Comparison of ENCODE assay signal across 17 cellular contexts in the genomic region with DNA sequence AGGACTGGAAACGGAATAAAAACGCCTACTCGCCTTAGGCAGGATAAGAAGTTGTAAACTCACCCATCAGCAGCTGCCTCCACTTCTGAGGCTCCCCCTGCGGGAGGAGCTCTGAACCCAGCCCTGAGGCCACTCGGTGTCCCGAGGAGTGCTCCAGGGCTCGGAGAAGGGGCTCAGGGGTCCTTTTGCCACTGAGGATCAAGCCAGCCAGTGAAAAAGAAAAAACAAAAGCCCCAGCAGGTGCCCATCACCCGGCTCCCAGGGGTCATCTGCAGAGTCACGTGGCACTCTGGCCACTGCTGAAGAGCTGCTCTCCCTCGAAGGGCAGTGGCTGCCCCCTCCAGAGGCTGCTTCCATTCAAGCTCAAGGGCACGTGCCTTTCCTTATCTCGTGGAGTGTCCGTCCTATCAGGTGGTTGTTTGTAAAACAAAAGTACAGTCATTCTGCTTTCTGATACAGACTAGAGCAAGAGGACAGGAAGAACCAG. TPM values are rescaled to one million over a fixed set of nuclear protein-coding genes. Genes with fewer than 3 reads are reported as not detected.
DNase-seq lines count a peak whose midpoint lies in the region; ATAC-seq, FAIRE-seq and TF ChIP-seq lines count a peak whose summit lies in the region.
"Had no signal": no experiment of that assay in that cellular context is flagged by ENCODE, and none has a peak within 500 bp of the region (broad histone marks: within the 10 kb centered on the region; RNA-seq: fewer than 3 reads in every experiment).

No MANE protein-coding gene starts in this region.

- POLR2A ChIA-PET in A549 (lab: Yijun Ruan, JAX) = no interaction called here

- no peak overlapping the region for H3K4me3 Mint-ChIP-seq in stimulated activated naive CD8-positive, alpha-beta T cell treated with anti-CD3 and anti-CD28 coated beads, Interleukin-15, amount 100 ng/mL, for 72 hours
- H3K4me3 Mint-ChIP-seq in stimulated activated memory B cell treated with anti-CD40 and anti-IgM and Interleukin-4, amounts not matched to agents 10 μg/mL and 1 μg/mL and 100 μg/mL, for 72 hours = no peak overlapping the region
- H3K4me3 Mint-ChIP-seq: activated CD4-positive, alpha-beta memory T cell treated with anti-CD3 and anti-CD28 coated beads, Interleukin-2, amount 10 ng/mL, durations not matched to agents 7 days and 5 days; effector memory CD8-positive, alpha-beta T cell had no signal

- peak in 1 of 2 experiments; percentile 58; a peak in 3 of 6 replicates for ATAC-seq in A549
- no peak for ATAC-seq in stimulated activated naive CD8-positive, alpha-beta T cell treated with anti-CD3 and anti-CD28 coated beads, Interleukin-15, amount 100 ng/mL, for 72 hours
- ATAC-seq in stimulated activated memory B cell treated with anti-CD40 and anti-IgM and Interleukin-4, amounts not matched to agents 10 μg/mL and 1 μg/mL and 100 μg/mL, for 72 hours = no peak
- ATAC-seq: effector memory CD8-positive, alpha-beta T cell had no signal

- TF ChIP-seq POLR2A in A549 (IDR thresholded peaks at IDR 0.05; ENCODE audit: low read length) (no peak), prostate gland (IDR thresholded peaks at IDR 0.05) (no peak)

- no peak overlapping the region for H3K9ac ChIP-seq in iPS-20b (ENCODE audit: low read depth, low read length)

- H3K36me3 ChIP-seq in iPS-20b (ENCODE audit: insufficient read depth, low read depth, low read length) (peaks cover 21% of the 10 kb centered on the region), prostate gland (peaks cover 0 to 7% of the 10 kb centered on the region in 2 donors)

- intact Hi-C loops in prostate gland (cut with DNase I) = no loop called here

- H3K9me3 ChIP-seq in A549 = no peaks in the 10 kb centered on the region
- H3K9me3 ChIP-seq in iPS-20b (ENCODE audit: insufficient read depth, low read depth, low read length) = no peaks in the 10 kb centered on the region
- no peaks in the 10 kb centered on the region for H3K9me3 ChIP-seq in prostate gland

- FAIRE-seq in A549 (lab: Jason Lieb, UNC) = no peak

- CTCF ChIA-PET in A549 (lab: Yijun Ruan, JAX) = interaction anchor here (0.8 to 3.2 kb wide), 4 partner anchors 16 to 71 kb away, joined by 3 to 17 read pairs (median 4); no protein-coding TSS in a partner anchor

- H3K27me3 ChIP-seq in iPS-20b (ENCODE audit: insufficient read depth, low read length) = no peaks in the 10 kb centered on the region
- H3K27me3 ChIP-seq in prostate gland (replicated peaks; ENCODE audit: insufficient read depth) = no peaks in the 10 kb centered on the region

- DNase-seq in A549 (ENCODE audit: low read depth in 1 of 2, low spot score in 1 of 2) (no peak), GM13976 (ENCODE audit: low spot score) (peak; percentile 25), A172 (ENCODE audit: low spot score) (no peak), prostate gland (ENCODE audit: low spot score) (no peak)
- DNase-seq in stimulated activated naive CD8-positive, alpha-beta T cell treated with anti-CD3 and anti-CD28 coated beads, Interleukin-15, amount 100 ng/mL, for 72 hours = no peak
- DNase-seq: activated CD4-positive, alpha-beta memory T cell treated with anti-CD3 and anti-CD28 coated beads, Interleukin-2, amount 10 ng/mL, durations not matched to agents 7 days and 5 days; activated gamma-delta T cell; effector memory CD8-positive, alpha-beta T cell; left cardiac atrium; NCI-H1694 treated with DMSO at 0.1 percent for 48 hours; NCI-H69; SHP77 treated with DMSO at 0.1 percent for 48 hours had no signal

- peaks cover 18% of the 10 kb centered on the region for H3K36me3 Mint-ChIP-seq in stimulated activated memory B cell treated with anti-CD40 and anti-IgM and Interleukin-4, amounts not matched to agents 10 μg/mL and 1 μg/mL and 100 μg/mL, for 72 hours

- H3K27ac ChIP-seq in A549 (no peak overlapping the region), VCaP (peak overlapping the region; percentile 92; the same call in 1 of the 2 replicates), iPS-20b (ENCODE audit: low read length) (no peak overlapping the region), prostate gland (no peak overlapping the region)
- H3K27ac ChIP-seq: HL-60 had no signal

- H3K4me1 ChIP-seq in A549 (no peaks in the 10 kb centered on the region), iPS-20b (ENCODE audit: insufficient read depth, low read length) (peaks cover 12% of the 10 kb centered on the region; the same call in 1 of the 2 replicates), prostate gland (replicated peaks) (peaks cover 8% of the 10 kb centered on the region)

- peak; percentile 21 to 34; a peak in 2 of 5 replicates for TF ChIP-seq RAD21 in A549 (conservative IDR thresholded peaks at IDR 0.05 in 1 of 2, IDR thresholded peaks at IDR 0.05 in 1 of 2)

- H3K27me3 Mint-ChIP-seq in stimulated activated naive CD8-positive, alpha-beta T cell treated with anti-CD3 and anti-CD28 coated beads, Interleukin-15, amount 100 ng/mL, for 72 hours = no peaks in the 10 kb centered on the region
- H3K27me3 Mint-ChIP-seq in stimulated activated memory B cell treated with anti-CD40 and anti-IgM and Interleukin-4, amounts not matched to agents 10 μg/mL and 1 μg/mL and 100 μg/mL, for 72 hours = no peaks in the 10 kb centered on the region
- H3K27me3 Mint-ChIP-seq: activated CD4-positive, alpha-beta memory T cell treated with anti-CD3 and anti-CD28 coated beads, Interleukin-2, amount 10 ng/mL, durations not matched to agents 7 days and 5 days; effector memory CD8-positive, alpha-beta T cell; progenitor cell of endocrine pancreas had no signal

- H3K9me3 Mint-ChIP-seq in stimulated activated naive CD8-positive, alpha-beta T cell treated with anti-CD3 and anti-CD28 coated beads, Interleukin-15, amount 100 ng/mL, for 72 hours = no peaks in the 10 kb centered on the region
- no peaks in the 10 kb centered on the region for H3K9me3 Mint-ChIP-seq in stimulated activated memory B cell treated with anti-CD40 and anti-IgM and Interleukin-4, amounts not matched to agents 10 μg/mL and 1 μg/mL and 100 μg/mL, for 72 hours
- H3K9me3 Mint-ChIP-seq: activated CD4-positive, alpha-beta memory T cell treated with anti-CD3 and anti-CD28 coated beads, Interleukin-2, amount 10 ng/mL, durations not matched to agents 7 days and 5 days; effector memory CD8-positive, alpha-beta T cell had no signal

- peak overlapping the region in 1 of 2 donors; percentile 12 for H3K27ac Mint-ChIP-seq in stimulated activated naive CD8-positive, alpha-beta T cell treated with anti-CD3 and anti-CD28 coated beads, Interleukin-15, amount 100 ng/mL, for 72 hours
- H3K27ac Mint-ChIP-seq in stimulated activated memory B cell treated with anti-CD40 and anti-IgM and Interleukin-4, amounts not matched to agents 10 μg/mL and 1 μg/mL and 100 μg/mL, for 72 hours = no peak overlapping the region
- H3K27ac Mint-ChIP-seq: activated CD4-positive, alpha-beta memory T cell treated with anti-CD3 and anti-CD28 coated beads, Interleukin-2, amount 10 ng/mL, durations not matched to agents 7 days and 5 days; progenitor cell of endocrine pancreas had no signal

- TF ChIP-seq CTCF in A549 (IDR thresholded peaks at IDR 0.05) = peak; percentile 15; the same call in 1 of the 3 replicates
- TF ChIP-seq CTCF in GM13976 (IDR thresholded peaks at IDR 0.05; ENCODE audit: borderline replicate concordance, control extremely low read depth, extremely low read depth, insufficient read depth, missing control alignments) = no peak
- TF ChIP-seq CTCF in VCaP (conservative IDR thresholded peaks at IDR 0.05) = no peak
- no peak for TF ChIP-seq CTCF in prostate gland (IDR thresholded peaks at IDR 0.05)

- 74% methylated on average over 13 of the region's 13 CpGs for WGBS in A549 (ENCODE audit: missing lambda C conversion rate)
- WGBS in prostate gland = 54% methylated on average over 13 of the region's 13 CpGs

- H3K4me2 ChIP-seq in A549 = no peak overlapping the region

- in situ Hi-C loops in GM13976 (cut with MboI; ENCODE audit: low sequenced_read_pairs, unreplicated experiment) = no loop called here

- no peak overlapping the region for H3K4me3 ChIP-seq in A549
- peak overlapping the region; percentile 25; the same call in 1 of the 2 replicates for H3K4me3 ChIP-seq in iPS-20b (ENCODE audit: low read length)
- H3K4me3 ChIP-seq in prostate gland = no peak overlapping the region

- H3K4me1 Mint-ChIP-seq in stimulated activated naive CD8-positive, alpha-beta T cell treated with anti-CD3 and anti-CD28 coated beads, Interleukin-15, amount 100 ng/mL, for 72 hours = no peaks in the 10 kb centered on the region
- no peaks in the 10 kb centered on the region for H3K4me1 Mint-ChIP-seq in stimulated activated memory B cell treated with anti-CD40 and anti-IgM and Interleukin-4, amounts not matched to agents 10 μg/mL and 1 μg/mL and 100 μg/mL, for 72 hours

- TF ChIP-seq EP300 in A549 (IDR thresholded peaks at IDR 0.05) = no peak

TF ChIP-seq in A549, 52 proteins besides CTCF, POLR2A, EP300 and RAD21:
- TF ChIP-seq SMC3 (IDR thresholded peaks at IDR 0.05) (0 out of 3 replicates have a peak, but pooled peaks have one; percentile 14), CBX2 (IDR thresholded peaks at IDR 0.05; ENCODE audit: borderline replicate concordance, low read depth) (no peak)

RNA-seq across cellular contexts. Expression of gene NUP50, which starts 29.0 kb away (rescaled TPM):
- 16.7 and 21.1 TPM in 2 replicates for polyA plus RNA-seq in A549 (2011; rRNA removed)
- 5.7 and 8.6 TPM in 2 replicates for polyA plus RNA-seq in A549 (2012; cell fraction: cytosol; rRNA removed)
- polyA plus RNA-seq in A549 (2012; cell fraction: nucleus; rRNA removed) = 6.0 and 6.7 TPM in 2 replicates
- 24.4 to 25.3 TPM (median 25.0 TPM) in 3 replicates for polyA plus RNA-seq in A549 (2017; fragmentation: RNase III; extraction: RNeasy Plus Mini Kit Qiagen cat#74134 plus additional on column Dnase treatment)
- 18.9 and 22.9 TPM in 2 replicates for polyA minus RNA-seq in A549 (2011; rRNA and poly(A)+ RNA removed)
- 45.7 and 51.5 TPM in 2 replicates for total RNA-seq in A172 (2014; rRNA removed; shearing (Covaris generic))
- 100 to 1,000 TPM in 1 of 2 donors, 10 to 100 TPM in 1; 51.4 to 101 TPM for total RNA-seq in prostate gland

RNA-seq across cellular contexts. Expression of gene KIAA0930, which starts 48.0 kb away (rescaled TPM):
- polyA plus RNA-seq in A549 (2011; rRNA removed) = 47.7 and 56.0 TPM in 2 replicates
- 83.9 and 94.4 TPM in 2 replicates for polyA plus RNA-seq in A549 (2012; cell fraction: cytosol; rRNA removed)
- 226 and 234 TPM in 2 replicates for polyA plus RNA-seq in A549 (2012; cell fraction: nucleus; rRNA removed)
- 51.7 to 60.0 TPM (median 58.1 TPM) in 3 replicates for polyA plus RNA-seq in A549 (2017; fragmentation: RNase III; extraction: RNeasy Plus Mini Kit Qiagen cat#74134 plus additional on column Dnase treatment)
- polyA minus RNA-seq in A549 (2011; rRNA and poly(A)+ RNA removed) = 35.3 and 44.2 TPM in 2 replicates
- 83.1 and 92.5 TPM in 2 replicates for total RNA-seq in A172 (2014; rRNA removed; shearing (Covaris generic))
- 10 to 100 TPM; 29.1 to 55.1 TPM for total RNA-seq in prostate gland
